Comparison of ENCODE assay signal across 1 cellular context in genomic region chr18:74836296-74837139, GRCh38.
TF ChIP-seq lines count a peak whose summit lies in the region.

No MANE protein-coding gene starts in this region.

TF ChIP-seq in A549, 52 proteins besides CTCF, POLR2A, EP300 and RAD21 (continued from another document):
- TF ChIP-seq, protein P1, sequence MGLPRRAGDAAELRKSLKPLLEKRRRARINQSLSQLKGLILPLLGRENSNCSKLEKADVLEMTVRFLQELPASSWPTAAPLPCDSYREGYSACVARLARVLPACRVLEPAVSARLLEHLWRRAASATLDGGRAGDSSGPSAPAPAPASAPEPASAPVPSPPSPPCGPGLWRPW (IDR thresholded peaks at IDR 0.05), result no peak
- TF ChIP-seq CBX2 (IDR thresholded peaks at IDR 0.05; ENCODE audit: borderline replicate concordance, low read depth) (no peak), CEBPB (IDR thresholded peaks at IDR 0.05) (no peak), E2F6 (IDR thresholded peaks at IDR 0.05; ENCODE audit: borderline replicate concordance, low read depth) (no peak), HOXA7 (CRISPR knock-in tag; IDR thresholded peaks at IDR 0.05) (no peak), RCOR1 (IDR thresholded peaks at IDR 0.05; ENCODE audit: low read depth, low read length) (no peak), ZNF302 (CRISPR knock-in tag; IDR thresholded peaks at IDR 0.05) (no peak), MAZ (IDR thresholded peaks at IDR 0.05; ENCODE audit: borderline replicate concordance, low read depth, low read length) (no peak), FOSL2 (IDR thresholded peaks at IDR 0.05) (no peak), FOSL2 (CRISPR knock-in tag; IDR thresholded peaks at IDR 0.05) (no peak), HOXB5 (CRISPR knock-in tag; IDR thresholded peaks at IDR 0.05) (no peak), HEYL (CRISPR knock-in tag; IDR thresholded peaks at IDR 0.05) (no peak), MYC (IDR thresholded peaks at IDR 0.05; ENCODE audit: borderline replicate concordance, low read length) (no peak)
